Comparison of ENCODE assay signal across 21 cellular contexts in genomic region chr4:52619591-52619931, GRCh38.
"Had no signal": no experiment of that assay in that cellular context is flagged by ENCODE, and none has a peak within 500 bp of the region (broad histone marks: within the 10 kb centered on the region; RNA-seq: fewer than 3 reads in every experiment).

No MANE protein-coding gene starts in this region.

- H3K27ac Mint-ChIP-seq: activated CD8-positive, alpha-beta T cell treated with anti-CD3 and anti-CD28 coated beads for 36 hours; activated naive CD8-positive, alpha-beta T cell treated with anti-CD3 and anti-CD28 coated beads, Interleukin-2, amount 10 ng/mL, durations not matched to agents 7 days and 5 days; activated T-cell treated with anti-CD3 and anti-CD28 coated beads, Interleukin-2, amount 50 U/mL, for 72 hours had no signal

- H3K27me3 ChIP-seq: adrenal gland, breast epithelium had no signal

- H3K4me3 Mint-ChIP-seq: activated CD8-positive, alpha-beta T cell treated with anti-CD3 and anti-CD28 coated beads for 36 hours; activated naive CD8-positive, alpha-beta T cell treated with anti-CD3 and anti-CD28 coated beads, Interleukin-2, amount 10 ng/mL, durations not matched to agents 7 days and 5 days; activated T-cell treated with anti-CD3 and anti-CD28 coated beads, Interleukin-2, amount 50 U/mL, for 72 hours; T-cell had no signal

- DNase-seq: activated CD4-positive, alpha-beta T cell treated with anti-CD3 and anti-CD28 coated beads for 4 hours; activated CD8-positive, alpha-beta memory T cell treated with anti-CD3 and anti-CD28 coated beads, Interleukin-2, amount 50 U/mL, for 4 hours; activated CD8-positive, alpha-beta T cell treated with anti-CD3 and anti-CD28 coated beads for 36 hours; activated naive CD4-positive, alpha-beta T cell treated with anti-CD3 and anti-CD28 coated beads, Interleukin-2, amount 50 U/mL, for 16 hours; activated naive CD8-positive, alpha-beta T cell treated with anti-CD3 and anti-CD28 coated beads, Interleukin-2, amount 10 ng/mL, durations not matched to agents 7 days and 5 days; activated T-cell treated with anti-CD3 and anti-CD28 coated beads, Interleukin-2, amount 50 U/mL, for 72 hours; anterior cingulate cortex; Kasumi-1; KBM-7; NCI-H1105 treated with DMSO at 0.1 percent for 48 hours; NCI-H1436 treated with DMSO at 0.1 percent for 48 hours; NCI-H187; NCI-H2081; NCI-H446; NCI-H524; PC-3; SIG-M5; T-cell had no signal

- H3K4me3 ChIP-seq: adrenal gland, breast epithelium had no signal

- H3K4me1 ChIP-seq: breast epithelium had no signal

- H3K9me3 Mint-ChIP-seq: activated CD8-positive, alpha-beta T cell treated with anti-CD3 and anti-CD28 coated beads for 36 hours; activated naive CD8-positive, alpha-beta T cell treated with anti-CD3 and anti-CD28 coated beads, Interleukin-2, amount 10 ng/mL, durations not matched to agents 7 days and 5 days; activated T-cell treated with anti-CD3 and anti-CD28 coated beads, Interleukin-2, amount 50 U/mL, for 72 hours; T-cell had no signal

- H3K9me3 ChIP-seq: adrenal gland, breast epithelium had no signal

- ATAC-seq: activated CD4-positive, CD25-positive, alpha-beta regulatory T cell treated with anti-CD3 and anti-CD28 coated beads, Interleukin-2, amount 50 U/mL, for 24 hours; activated CD8-positive, alpha-beta T cell treated with anti-CD3 and anti-CD28 coated beads for 36 hours; activated T-cell treated with anti-CD3 and anti-CD28 coated beads, Interleukin-2, amount 50 U/mL, for 72 hours; PC-3; T-cell had no signal

- H3K27me3 Mint-ChIP-seq: activated CD8-positive, alpha-beta T cell treated with anti-CD3 and anti-CD28 coated beads for 36 hours; T-cell had no signal

- H3K27ac ChIP-seq: breast epithelium had no signal

- H3K36me3 ChIP-seq: adrenal gland had no signal
